10 cellular contexts compared by ENCODE assay signal in the genomic region with DNA sequence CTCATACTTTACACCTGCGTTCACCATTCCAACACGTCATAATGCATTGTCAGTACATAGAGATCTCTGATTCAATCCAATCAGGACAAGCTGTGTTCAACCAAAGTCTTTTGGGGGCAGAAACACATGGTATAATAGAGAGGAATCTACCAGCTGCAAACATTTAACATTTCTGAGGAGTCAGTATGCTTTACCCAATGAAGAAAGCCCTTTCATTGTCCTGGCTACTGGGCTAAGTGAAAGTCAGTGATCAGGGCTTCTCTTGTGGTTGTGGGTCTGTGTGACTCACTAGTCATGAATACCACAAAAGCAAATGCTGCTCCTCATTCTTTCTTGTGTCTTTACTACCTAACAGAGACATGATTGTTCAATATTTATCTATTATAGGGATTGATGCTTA.
DNase-seq lines count a peak whose midpoint lies in the region; ATAC-seq and TF ChIP-seq lines count a peak whose summit lies in the region.
"Had no signal": no experiment of that assay in that cellular context is flagged by ENCODE, and none has a peak within 500 bp of the region (broad histone marks: within the 10 kb centered on the region; RNA-seq: fewer than 3 reads in every experiment).

No MANE protein-coding gene starts in this region.

- H3K4me1 Mint-ChIP-seq in activated T-cell treated with anti-CD3 and anti-CD28 coated beads, Interleukin-2, amount 50 U/mL, for 4 hours (ENCODE audit: low read depth) = peaks cover 2% of the 10 kb centered on the region
- H3K4me1 Mint-ChIP-seq in activated T-cell treated with anti-CD3 and anti-CD28 coated beads, Interleukin-2, amount 50 U/mL, for 24 hours (ENCODE audit: low read depth) = peaks cover 6% of the 10 kb centered on the region
- H3K4me1 Mint-ChIP-seq in stimulated activated naive CD8-positive, alpha-beta T cell treated with anti-CD3 and anti-CD28 coated beads, Interleukin-15, amount 100 ng/mL, for 72 hours = peaks cover 10% of the 10 kb centered on the region

- peak; percentile 51 to 72 for ATAC-seq in activated T-cell treated with anti-CD3 and anti-CD28 coated beads, Interleukin-2, amount 50 U/mL, for 4 hours
- ATAC-seq in stimulated activated naive CD8-positive, alpha-beta T cell treated with anti-CD3 and anti-CD28 coated beads, Interleukin-15, amount 100 ng/mL, for 72 hours = peak; percentile 65
- no peak for ATAC-seq in HG03095 (IDR thresholded peaks at IDR 0.05; ENCODE audit: unreplicated experiment)

- peaks cover 5% of the 10 kb centered on the region for H3K9me3 Mint-ChIP-seq in activated T-cell treated with anti-CD3 and anti-CD28 coated beads, Interleukin-2, amount 50 U/mL, for 4 hours
- H3K9me3 Mint-ChIP-seq in activated T-cell treated with anti-CD3 and anti-CD28 coated beads, Interleukin-2, amount 50 U/mL, for 24 hours = no peaks in the 10 kb centered on the region
- peaks cover 4 to 15% of the 10 kb centered on the region in 2 donors for H3K9me3 Mint-ChIP-seq in stimulated activated naive CD8-positive, alpha-beta T cell treated with anti-CD3 and anti-CD28 coated beads, Interleukin-15, amount 100 ng/mL, for 72 hours

- peaks cover 6% of the 10 kb centered on the region for H3K27me3 Mint-ChIP-seq in activated T-cell treated with anti-CD3 and anti-CD28 coated beads, Interleukin-2, amount 50 U/mL, for 4 hours (ENCODE audit: low read depth)
- peaks cover 7% of the 10 kb centered on the region for H3K27me3 Mint-ChIP-seq in activated T-cell treated with anti-CD3 and anti-CD28 coated beads, Interleukin-2, amount 50 U/mL, for 24 hours
- peaks cover 25% of the 10 kb centered on the region for H3K27me3 Mint-ChIP-seq in stimulated activated naive CD8-positive, alpha-beta T cell treated with anti-CD3 and anti-CD28 coated beads, Interleukin-15, amount 100 ng/mL, for 72 hours

- H3K4me3 Mint-ChIP-seq in activated T-cell treated with anti-CD3 and anti-CD28 coated beads, Interleukin-2, amount 50 U/mL, for 4 hours = no peak overlapping the region
- H3K4me3 Mint-ChIP-seq in activated T-cell treated with anti-CD3 and anti-CD28 coated beads, Interleukin-2, amount 50 U/mL, for 24 hours = no peak overlapping the region
- no peak overlapping the region for H3K4me3 Mint-ChIP-seq in stimulated activated naive CD8-positive, alpha-beta T cell treated with anti-CD3 and anti-CD28 coated beads, Interleukin-15, amount 100 ng/mL, for 72 hours
- H3K4me3 Mint-ChIP-seq: neural crest cell had no signal

- no peak overlapping the region for H3K27ac Mint-ChIP-seq in activated T-cell treated with anti-CD3 and anti-CD28 coated beads, Interleukin-2, amount 50 U/mL, for 24 hours
- no peak overlapping the region for H3K27ac Mint-ChIP-seq in stimulated activated naive CD8-positive, alpha-beta T cell treated with anti-CD3 and anti-CD28 coated beads, Interleukin-15, amount 100 ng/mL, for 72 hours

- H3K36me3 Mint-ChIP-seq in activated T-cell treated with anti-CD3 and anti-CD28 coated beads, Interleukin-2, amount 50 U/mL, for 4 hours (ENCODE audit: insufficient read depth) = no peaks in the 10 kb centered on the region
- no peaks in the 10 kb centered on the region for H3K36me3 Mint-ChIP-seq in activated T-cell treated with anti-CD3 and anti-CD28 coated beads, Interleukin-2, amount 50 U/mL, for 24 hours (ENCODE audit: low read depth)

- no peak for TF ChIP-seq CTCF in choroid plexus epithelial cell (conservative IDR thresholded peaks at IDR 0.05; ENCODE audit: low read depth, low read length)

- no peak overlapping the region for H3K4me3 ChIP-seq in choroid plexus epithelial cell (ENCODE audit: low read depth, low read length)

- no peak for DNase-seq in activated T-cell treated with anti-CD3 and anti-CD28 coated beads, Interleukin-2, amount 50 U/mL, for 4 hours
- no peak for DNase-seq in activated T-cell treated with anti-CD3 and anti-CD28 coated beads, Interleukin-2, amount 50 U/mL, for 24 hours
- peak; percentile 47 for DNase-seq in HS-27A (ENCODE audit: low read depth)
- peak; percentile 95 for DNase-seq in choroid plexus epithelial cell (ENCODE audit: low read depth)
- DNase-seq in stimulated activated naive CD8-positive, alpha-beta T cell treated with anti-CD3 and anti-CD28 coated beads, Interleukin-15, amount 100 ng/mL, for 72 hours = no peak
- no peak for DNase-seq in RKO (ENCODE audit: low spot score)
- DNase-seq in putamen (ENCODE audit: low spot score) = no peak
- DNase-seq: NCI-H2171 treated with DMSO at 0.1 percent for 48 hours had no signal

Comparison
In these comparisons a context has a peak if more than half of its experiments do, and no peak if none do; other contexts are left out.
1. DNase-seq: peak in HS-27A (single experiment) and choroid plexus epithelial cell (single experiment); none in activated T-cell treated with anti-CD3 and anti-CD28 coated beads, Interleukin-2, amount 50 U/mL, for 4 hours (single experiment), activated T-cell treated with anti-CD3 and anti-CD28 coated beads, Interleukin-2, amount 50 U/mL, for 24 hours (single experiment), stimulated activated naive CD8-positive, alpha-beta T cell treated with anti-CD3 and anti-CD28 coated beads, Interleukin-15, amount 100 ng/mL, for 72 hours (0 of 2), RKO (single experiment) and putamen (single experiment).